In the genomic region with DNA sequence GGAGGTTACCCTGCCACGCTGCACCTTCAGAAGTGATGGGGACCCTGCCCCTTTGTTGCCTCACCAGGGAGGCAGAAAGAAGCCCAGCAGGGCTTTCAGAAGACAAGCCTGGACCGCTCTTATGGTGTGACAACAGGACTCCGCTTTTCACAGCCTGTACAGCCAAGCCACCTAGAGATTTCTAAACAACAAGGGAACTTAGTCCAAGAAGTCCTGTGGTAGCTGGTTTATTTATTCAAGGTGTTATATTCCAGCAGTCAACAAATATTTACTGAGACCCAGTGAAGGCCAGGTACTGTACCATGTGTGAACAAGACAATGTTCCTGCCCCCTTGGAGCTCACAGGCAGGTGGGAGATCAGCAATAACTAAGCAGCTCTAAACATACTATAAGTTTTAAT, we compare ENCODE assay signal across 21 cellular contexts. TPM values are rescaled to one million over a fixed set of nuclear protein-coding genes. Genes with fewer than 3 reads are reported as not detected.
DNase-seq lines count a peak whose midpoint lies in the region; ATAC-seq, FAIRE-seq and TF ChIP-seq lines count a peak whose summit lies in the region.
"Had no signal": no experiment of that assay in that cellular context is flagged by ENCODE, and none has a peak within 500 bp of the region (broad histone marks: within the 10 kb centered on the region; RNA-seq: fewer than 3 reads in every experiment).

No MANE protein-coding gene starts in this region.

- intact Hi-C loops in pancreas (cut with DNase I), result no loop called here
- intact Hi-C loops in stomach (cut with DNase I; ENCODE audit: low total_unique reads), result no loop called here

- H3K27me3 ChIP-seq in DOHH2 (ENCODE audit: control insufficient read depth, low read length) (no peaks in the 10 kb centered on the region), WERI-Rb-1 (ENCODE audit: insufficient read depth, low read depth, severe bottlenecking) (no peaks in the 10 kb centered on the region), pancreas (no peaks in the 10 kb centered on the region), stomach (no peaks in the 10 kb centered on the region)
- H3K27me3 ChIP-seq: breast epithelium, MG63 had no signal

- H3K36me3 ChIP-seq in DOHH2 (ENCODE audit: control insufficient read depth, low read length) (no peaks in the 10 kb centered on the region), WERI-Rb-1 (no peaks in the 10 kb centered on the region), pancreas (no peaks in the 10 kb centered on the region), stomach (no peaks in the 10 kb centered on the region)
- H3K36me3 ChIP-seq: breast epithelium, MG63 had no signal

- DNase-seq in NCI-H345 (lab: John Stamatoyannopoulos, UW) (peak; percentile 70), WERI-Rb-1 (no peak), pancreas (peak in 2 of 6 donors; percentile 18 to 36), stomach (no peak), KBM-7 (no peak), mucosa of gallbladder (ENCODE audit: low spot score) (no peak)
- DNase-seq: activated CD8-positive, alpha-beta T cell treated with anti-CD3 and anti-CD28 coated beads, Interleukin-2, amount 10 ng/mL, durations not matched to agents 7 days and 5 days; activated naive CD4-positive, alpha-beta T cell treated with anti-CD3 and anti-CD28 coated beads, Interleukin-2, amount 50 U/mL, for 16 hours; immature natural killer cell; mammary epithelial cell; MG63; NCI-H1417 treated with DMSO at 0.1 percent for 48 hours; NCI-H510A; PC-9; stimulated activated CD4-positive, alpha-beta T cell treated with anti-CD3 and anti-CD28 coated beads, Interleukin-15, amount 100 ng/mL, for 24 hours; stimulated activated CD4-positive, alpha-beta T cell treated with anti-CD3 and anti-CD28 coated beads, Interleukin-4, amount 100 ng/mL, for 4 hours had no signal

- ATAC-seq in pancreas, result peak; percentile 61 to 82 (median 78)
- ATAC-seq: activated CD8-positive, alpha-beta T cell treated with anti-CD3 and anti-CD28 coated beads, Interleukin-2, amount 10 ng/mL, durations not matched to agents 7 days and 5 days; K562 had no signal

- no peaks in the 10 kb centered on the region for H3F3A ChIP-seq in DOHH2 (ENCODE audit: control insufficient read depth, insufficient read depth)

- no peaks in the 10 kb centered on the region for H4K20me1 ChIP-seq in DOHH2 (ENCODE audit: control insufficient read depth, insufficient read depth, low read depth, low read length)

- no peak for TF ChIP-seq POLR2A in stomach (IDR thresholded peaks at IDR 0.05)

- H3K4me1 ChIP-seq in DOHH2 (ENCODE audit: control insufficient read depth, low read length), result peaks cover 49% of the 10 kb centered on the region
- peaks cover 5 to 16% (median 11%) of the 10 kb centered on the region in 3 donors for H3K4me1 ChIP-seq in pancreas
- H3K4me1 ChIP-seq in stomach, result peaks cover 0 to 28% (median 14%) of the 10 kb centered on the region in 4 donors
- H3K4me1 ChIP-seq: breast epithelium had no signal

- H3K79me2 ChIP-seq in DOHH2 (ENCODE audit: control insufficient read depth, low read length), result no peaks in the 10 kb centered on the region

- no peak for FAIRE-seq in pancreas (lab: Jason Lieb, UNC)
- FAIRE-seq: K562 had no signal

- TF ChIP-seq CTCF in DOHH2 (IDR thresholded peaks at IDR 0.05; ENCODE audit: low read depth, low read length, poor library complexity, severe bottlenecking), result no peak
- TF ChIP-seq CTCF in WERI-Rb-1 (IDR thresholded peaks at IDR 0.05; ENCODE audit: low read depth, low read length), result no peak
- no peak for TF ChIP-seq CTCF in pancreas (IDR thresholded peaks at IDR 0.05)
- TF ChIP-seq CTCF in stomach (IDR thresholded peaks at IDR 0.05), result no peak

- H3K4me3 ChIP-seq in DOHH2 (ENCODE audit: low read length) (0 out of 2 replicates have a peak overlapping the region, but pooled peaks have one; percentile 0), WERI-Rb-1 (ENCODE audit: low read depth, low read length) (no peak overlapping the region), pancreas (no peak overlapping the region), stomach (no peak overlapping the region)
- H3K4me3 ChIP-seq: breast epithelium, K562, MG63, PC-9 had no signal

- no peaks in the 10 kb centered on the region for H3K9me2 ChIP-seq in DOHH2 (replicated peaks; ENCODE audit: control insufficient read depth, low read length)

- H3K9me3 ChIP-seq in DOHH2 (ENCODE audit: control insufficient read depth, insufficient read depth, low read length) (peaks cover 18% of the 10 kb centered on the region), WERI-Rb-1 (ENCODE audit: severe bottlenecking) (peaks cover 15% of the 10 kb centered on the region), pancreas (no peaks in the 10 kb centered on the region), stomach (peaks cover 5 to 17% (median 13%) of the 10 kb centered on the region in 4 donors)
- H3K9me3 ChIP-seq: MG63 had no signal

- no peak for TF ChIP-seq EP300 in stomach (IDR thresholded peaks at IDR 0.05)

- in situ Hi-C loops in KBM-7 (cut with MboI; ENCODE audit: low pct_unique_long_range_greater_than_20kb, low sequenced_read_pairs), result no loop called here

- WGBS in pancreas, 2 donors, result 50 to 53% methylated on average over 3 of the region's 3 CpGs
- 57 to 91% (median 75%) methylated on average over 3 of the region's 3 CpGs for WGBS in stomach, 5 donors

- H3K27ac ChIP-seq in DOHH2 (ENCODE audit: low read depth, low read length), result peak overlapping the region; percentile 36; the same call in 1 of the 2 replicates
- H3K27ac ChIP-seq in WERI-Rb-1, result peak overlapping the region; percentile 51
- H3K27ac ChIP-seq in pancreas, result peak overlapping the region in 3 of 4 donors; percentile 24 to 70 (median 31)
- H3K27ac ChIP-seq in stomach, result no peak overlapping the region
- H3K27ac ChIP-seq: epithelial cell of prostate, PC-9 had no signal

- peak overlapping the region; percentile 36; the same call in 1 of the 2 replicates for H3K4me2 ChIP-seq in DOHH2 (ENCODE audit: low read length)
- H3K4me2 ChIP-seq: PC-9 had no signal

RNA-seq across cellular contexts. Expression of a gene that starts 4.0 kb away (rescaled TPM):
- total RNA-seq in pancreas, result 1 to 10 TPM; 2.2 to 7.5 (median 5.1) TPM
- polyA plus RNA-seq in pancreas, result 1 to 10 TPM; 1.9 to 2.9 TPM
- total RNA-seq in stomach, result 10 to 100 TPM in 1 of 5 donors, 1 to 10 TPM in 2, under 1 TPM in 1, not detected in 1; 0.14 to 15.6 (median 2.2) TPM
- polyA plus RNA-seq in stomach, result 1 to 10 TPM in 1 of 3 donors, under 1 TPM in 2; 0.55 to 1.4 (median 0.76) TPM
- 33.2 TPM for total RNA-seq in mucosa of gallbladder
- total RNA-seq: K562 had no signal
- polyA plus RNA-seq: K562 had no signal

RNA-seq across cellular contexts. Expression of a gene that starts 40.6 kb away (rescaled TPM):
- 10 to 100 TPM; 15.0 to 24.6 (median 21.9) TPM for total RNA-seq in pancreas
- polyA plus RNA-seq in pancreas, result 10 to 100 TPM; 24.5 to 48.8 TPM
- 100 to 1,000 TPM in 2 of 5 donors, 10 to 100 TPM in 3; 24.0 to 136 (median 46.1) TPM for total RNA-seq in stomach
- 10 to 100 TPM in 1 of 3 donors, 1 to 10 TPM in 2; 3.8 to 10.3 (median 8.8) TPM for polyA plus RNA-seq in stomach
- 35.6 TPM for total RNA-seq in mucosa of gallbladder
- polyA plus RNA-seq: CD14-positive monocyte had no signal

Comparison
In these comparisons a context has a peak if more than half of its experiments do, and no peak if none do; other contexts are left out.
1. H3K27ac ChIP-seq: peak in DOHH2 (single experiment), WERI-Rb-1 (single experiment) and pancreas (3 of 4); none in stomach (0 of 5).